ENCODE assay signal across 11 cellular contexts in the genomic region with DNA sequence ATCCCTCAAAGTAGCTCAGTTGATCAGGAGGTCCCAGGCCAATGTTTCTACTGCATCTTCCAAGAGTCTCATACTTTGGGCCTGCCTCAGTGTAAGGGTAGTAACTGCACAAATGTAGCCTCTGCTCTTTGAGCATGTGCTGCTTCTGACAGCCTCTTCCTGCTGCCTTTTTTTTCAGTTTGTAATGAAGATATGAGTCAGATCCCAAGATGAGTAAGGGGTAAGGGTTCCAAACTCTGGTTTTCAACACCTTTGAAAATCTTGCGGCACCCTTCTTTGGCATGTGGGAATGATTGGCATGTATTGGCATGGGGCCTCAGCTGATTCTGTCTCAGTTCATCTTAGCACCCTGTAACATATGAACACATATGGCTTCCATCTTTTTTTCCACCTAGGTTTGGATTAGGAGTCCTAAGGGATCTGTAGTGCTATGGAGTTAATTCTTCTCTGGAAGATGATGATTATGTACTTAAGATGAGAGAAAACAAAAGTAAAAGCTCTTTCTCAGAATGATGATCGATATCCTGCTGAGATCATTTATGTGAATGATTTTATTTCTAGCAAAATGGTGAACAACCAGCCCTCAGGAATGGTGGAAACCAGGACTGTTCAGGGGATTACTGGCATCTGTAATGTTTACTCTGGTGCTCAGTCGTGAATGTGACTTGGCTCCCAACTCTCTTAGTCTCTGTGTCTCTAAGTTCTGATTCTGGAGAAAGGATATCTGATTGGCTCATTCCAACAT.
"Had no signal": no experiment of that assay in that cellular context is flagged by ENCODE, and none has a peak within 500 bp of the region (broad histone marks: within the 10 kb centered on the region; RNA-seq: fewer than 3 reads in every experiment).

No MANE protein-coding gene starts in this region.

- H3K27ac Mint-ChIP-seq: activated CD4-positive, alpha-beta memory T cell treated with anti-CD3 and anti-CD28 coated beads for 36 hours; T-helper 17 cell had no signal

- ATAC-seq: lower lobe of right lung, T-helper 17 cell had no signal

- H3K4me3 Mint-ChIP-seq: activated CD4-positive, alpha-beta memory T cell treated with anti-CD3 and anti-CD28 coated beads for 36 hours; naive B cell; T-helper 17 cell had no signal

- DNase-seq: activated CD4-positive, alpha-beta memory T cell treated with anti-CD3 and anti-CD28 coated beads for 36 hours; activated naive CD4-positive, alpha-beta T cell treated with Interleukin-2 at 50 U/mL for 16 hours; amniotic stem cell; brain microvascular endothelial cell; dermis blood vessel endothelial cell; erythroblast; hypothalamus; lower lobe of right lung; naive B cell; T-helper 17 cell; tibial artery had no signal

- H3K4me1 Mint-ChIP-seq: naive B cell had no signal

- H3K27me3 Mint-ChIP-seq: activated CD4-positive, alpha-beta memory T cell treated with anti-CD3 and anti-CD28 coated beads for 36 hours; T-helper 17 cell had no signal

- H3K9me3 Mint-ChIP-seq: activated CD4-positive, alpha-beta memory T cell treated with anti-CD3 and anti-CD28 coated beads for 36 hours had no signal

- H3K36me3 Mint-ChIP-seq: activated CD4-positive, alpha-beta memory T cell treated with anti-CD3 and anti-CD28 coated beads for 36 hours; naive B cell had no signal
